10 cellular contexts compared by ENCODE assay signal in the genomic region with DNA sequence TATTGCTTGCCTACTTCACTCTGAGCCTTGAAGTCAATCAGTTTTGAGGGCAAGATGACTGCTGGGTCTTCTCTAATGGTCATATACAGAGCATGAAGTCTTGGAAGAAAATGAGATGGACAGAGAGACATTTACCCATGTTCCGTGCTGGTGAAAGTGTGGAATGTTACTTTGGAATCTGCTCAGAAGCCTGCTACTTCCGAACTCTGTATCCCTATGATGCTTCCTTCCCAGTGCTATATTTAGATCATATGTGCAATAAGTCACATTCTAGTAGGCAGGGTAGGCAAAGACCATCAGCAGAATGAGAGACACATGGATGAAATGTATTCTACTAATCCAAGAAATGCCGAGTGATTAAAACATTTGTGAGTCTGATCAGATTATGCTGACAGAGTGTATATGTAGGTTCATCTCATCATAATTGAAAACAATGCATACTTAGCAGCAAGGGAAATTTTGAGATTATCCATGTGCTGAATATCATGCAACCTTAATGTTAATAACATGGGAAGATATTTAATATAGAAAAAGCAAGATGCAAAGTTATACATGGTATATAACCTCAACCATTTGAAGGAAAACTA.
DNase-seq lines count a peak whose midpoint lies in the region; ATAC-seq and TF ChIP-seq lines count a peak whose summit lies in the region.
"Had no signal": no experiment of that assay in that cellular context is flagged by ENCODE, and none has a peak within 500 bp of the region (broad histone marks: within the 10 kb centered on the region; RNA-seq: fewer than 3 reads in every experiment).

No MANE protein-coding gene starts in this region.

- no peaks in the 10 kb centered on the region for H3K9me3 Mint-ChIP-seq in activated CD4-positive, alpha-beta T cell treated with anti-CD3 and anti-CD28 coated beads for 36 hours (ENCODE audit: low read depth)
- no peaks in the 10 kb centered on the region for H3K9me3 Mint-ChIP-seq in activated CD8-positive, alpha-beta T cell treated with anti-CD3 and anti-CD28 coated beads for 36 hours
- H3K9me3 Mint-ChIP-seq: endodermal cell had no signal

- no peak for TF ChIP-seq EP300 in sigmoid colon (IDR thresholded peaks at IDR 0.05)

- no peaks in the 10 kb centered on the region for H3K27me3 Mint-ChIP-seq in activated CD4-positive, alpha-beta T cell treated with anti-CD3 and anti-CD28 coated beads for 36 hours
- no peaks in the 10 kb centered on the region for H3K27me3 Mint-ChIP-seq in activated CD8-positive, alpha-beta T cell treated with anti-CD3 and anti-CD28 coated beads for 36 hours
- H3K27me3 Mint-ChIP-seq: progenitor cell of endocrine pancreas had no signal

- H3K4me3 ChIP-seq in fibroblast of the aortic adventitia (ENCODE audit: low read depth, low read length) (no peak overlapping the region), sigmoid colon (no peak overlapping the region)

- no peaks in the 10 kb centered on the region for H3K27me3 ChIP-seq in sigmoid colon

- peak overlapping the region in 3 of 4 donors; percentile 25 to 42 (median 30) for H3K27ac ChIP-seq in sigmoid colon

- ATAC-seq in activated CD4-positive, alpha-beta T cell treated with anti-CD3 and anti-CD28 coated beads for 36 hours: no peak
- ATAC-seq in activated CD8-positive, alpha-beta T cell treated with anti-CD3 and anti-CD28 coated beads for 36 hours: no peak
- no peak for ATAC-seq in GM21515 (IDR thresholded peaks at IDR 0.05; ENCODE audit: unreplicated experiment)

- H3K4me3 Mint-ChIP-seq in activated CD4-positive, alpha-beta T cell treated with anti-CD3 and anti-CD28 coated beads for 36 hours: no peak overlapping the region
- peak overlapping the region; percentile 74 for H3K4me3 Mint-ChIP-seq in activated CD8-positive, alpha-beta T cell treated with anti-CD3 and anti-CD28 coated beads for 36 hours
- H3K4me3 Mint-ChIP-seq: endodermal cell had no signal

- peaks cover 9% of the 10 kb centered on the region for H3K36me3 Mint-ChIP-seq in activated CD4-positive, alpha-beta T cell treated with anti-CD3 and anti-CD28 coated beads for 36 hours (ENCODE audit: low read depth)
- H3K36me3 Mint-ChIP-seq in activated CD8-positive, alpha-beta T cell treated with anti-CD3 and anti-CD28 coated beads for 36 hours (ENCODE audit: low read depth): peaks cover 19% of the 10 kb centered on the region

- H3K4me1 ChIP-seq in sigmoid colon: peaks cover 0 to 83% (median 67%) of the 10 kb centered on the region in 4 donors

- WGBS in sigmoid colon, 2 donors: 74 to 76% methylated on average over 3 of the region's 3 CpGs

- TF ChIP-seq POLR2A in sigmoid colon (IDR thresholded peaks at IDR 0.05): no peak

- no peaks in the 10 kb centered on the region for H3K9me3 ChIP-seq in sigmoid colon

- peaks cover 94% of the 10 kb centered on the region for H3K4me1 Mint-ChIP-seq in activated CD4-positive, alpha-beta T cell treated with anti-CD3 and anti-CD28 coated beads for 36 hours
- H3K4me1 Mint-ChIP-seq in activated CD8-positive, alpha-beta T cell treated with anti-CD3 and anti-CD28 coated beads for 36 hours (ENCODE audit: low read depth): peaks cover 92% of the 10 kb centered on the region

- intact Hi-C loops in activated CD4-positive, alpha-beta T cell treated with anti-CD3 and anti-CD28 coated beads for 36 hours (cut with DNase I, micrococcal nuclease): loop anchor here (1.0 to 5.0 kb wide), 3 partner anchors 9 to 339 kb away; no protein-coding TSS in a partner anchor
- intact Hi-C loops in activated CD8-positive, alpha-beta T cell treated with anti-CD3 and anti-CD28 coated beads for 36 hours (cut with micrococcal nuclease): loop anchor here (5.0 kb wide), 1 partner anchor 59 kb away; the partner anchor contains the start of gene RAB7A
- intact Hi-C loops in sigmoid colon (cut with DNase I): no loop called here

- CTCF ChIA-PET in activated CD4-positive, alpha-beta T cell treated with anti-CD3 and anti-CD28 coated beads for 36 hours (lab: Charles Lee): interaction anchor here (0.6 to 7.4 kb wide), 10 partner anchors 11 to 396 kb away, joined by 3 to 80 read pairs (median 7); no protein-coding TSS in a partner anchor
- CTCF ChIA-PET in activated CD8-positive, alpha-beta T cell treated with anti-CD3 and anti-CD28 coated beads for 36 hours (lab: Charles Lee): interaction anchor here (1.5 to 7.2 kb wide), 7 partner anchors 8 to 105 kb away, joined by 3 to 46 read pairs (median 21); no protein-coding TSS in a partner anchor

- peak overlapping the region; percentile 100 for H3K27ac Mint-ChIP-seq in activated CD4-positive, alpha-beta T cell treated with anti-CD3 and anti-CD28 coated beads for 36 hours
- peak overlapping the region; percentile 99 for H3K27ac Mint-ChIP-seq in activated CD8-positive, alpha-beta T cell treated with anti-CD3 and anti-CD28 coated beads for 36 hours
- H3K27ac Mint-ChIP-seq: endodermal cell, progenitor cell of endocrine pancreas had no signal

- no peak for DNase-seq in activated CD4-positive, alpha-beta T cell treated with anti-CD3 and anti-CD28 coated beads for 36 hours
- no peak for DNase-seq in activated CD4-positive, alpha-beta T cell treated with anti-CD3 and anti-CD28 coated beads for 4 hours
- no peak for DNase-seq in activated CD8-positive, alpha-beta T cell treated with anti-CD3 and anti-CD28 coated beads for 36 hours
- DNase-seq in fibroblast of the aortic adventitia (ENCODE audit: low read depth) (peak; percentile 36), sigmoid colon (no peak), NCI-H345 (lab: John Stamatoyannopoulos, UW) (no peak)
- no peak for DNase-seq in stimulated activated CD8-positive, alpha-beta memory T cell treated with anti-CD3 and anti-CD28 coated beads, Interleukin-4, amount 100 ng/mL, for 48 hours

- no peak for TF ChIP-seq CTCF in activated CD8-positive, alpha-beta T cell treated with anti-CD3 and anti-CD28 coated beads for 36 hours (IDR thresholded peaks at IDR 0.05)
- TF ChIP-seq CTCF in fibroblast of the aortic adventitia (IDR thresholded peaks at IDR 0.05; ENCODE audit: insufficient read depth, low read length) (no peak), sigmoid colon (IDR thresholded peaks at IDR 0.05) (no peak)

- POLR2A ChIA-PET in activated CD4-positive, alpha-beta T cell treated with anti-CD3 and anti-CD28 coated beads for 36 hours (lab: Charles Lee): interaction anchor here (1.5 kb wide), 1 partner anchor 56 kb away, joined by 7 read pairs; no protein-coding TSS in a partner anchor
- POLR2A ChIA-PET in activated CD8-positive, alpha-beta T cell treated with anti-CD3 and anti-CD28 coated beads for 36 hours (lab: Charles Lee): interaction anchor here (1.0 to 5.7 kb wide), 5 partner anchors 9 to 106 kb away, joined by 3 to 40 read pairs (median 4); no protein-coding TSS in a partner anchor

- H3K36me3 ChIP-seq in sigmoid colon: no peaks in the 10 kb centered on the region
